ENCODE assay signal across 8 cellular contexts in the genomic region with DNA sequence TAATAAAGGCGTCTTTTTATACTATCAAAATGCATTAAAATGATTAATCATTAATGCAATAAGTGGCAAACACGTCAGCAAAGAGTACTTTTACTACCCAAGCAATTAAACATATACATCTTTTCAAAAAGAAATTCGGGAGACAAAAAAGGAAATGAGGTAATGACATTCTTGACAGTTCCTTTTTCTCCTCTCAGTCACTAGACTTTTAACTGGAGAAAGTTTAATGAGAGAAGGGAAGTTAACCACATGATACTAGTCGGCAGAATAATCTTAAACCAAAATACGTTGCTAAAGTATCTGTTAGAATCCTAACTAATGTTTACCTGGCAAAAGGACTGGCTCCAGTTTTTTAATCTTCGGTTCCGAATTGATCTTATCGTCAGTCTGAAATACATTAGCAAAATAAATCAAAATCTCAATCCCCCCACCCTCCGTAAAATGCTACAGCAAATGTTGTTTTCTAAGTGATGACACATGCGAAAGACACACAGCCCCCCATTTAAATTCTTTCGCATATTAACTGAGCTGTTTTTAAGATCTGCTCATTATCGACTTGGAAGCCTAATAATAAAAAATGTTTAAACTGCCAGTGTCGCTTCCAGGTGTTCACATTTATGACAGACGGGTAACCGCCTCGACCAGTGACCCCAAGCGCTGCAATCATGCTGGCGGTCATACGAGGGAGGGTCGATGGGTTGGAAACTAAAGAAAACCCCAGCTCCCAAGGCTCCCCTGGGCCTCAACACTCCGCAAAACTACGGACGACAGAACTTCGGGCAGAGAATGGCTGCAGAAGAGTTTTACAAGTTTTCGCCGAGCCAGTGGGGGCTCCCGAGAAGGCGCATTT. TPM values are rescaled to one million over a fixed set of nuclear protein-coding genes. Genes with fewer than 3 reads are reported as not detected.
A peak's percentile ranks its signal among the peaks of the same experiment; 100 is the strongest.
DNase-seq lines count a peak whose midpoint lies in the region; ATAC-seq, FAIRE-seq and TF ChIP-seq lines count a peak whose summit lies in the region.

No MANE protein-coding gene starts in this region.

- peak overlapping the region; percentile 96 to 98 (median 97) for H3K27ac Mint-ChIP-seq in CD14-positive monocyte

- H3K4me3 ChIP-seq in GM23248: peak overlapping the region; percentile 94
- peak overlapping the region; percentile 92 to 98 for H3K4me3 ChIP-seq in duodenal mucosa (ENCODE audit: low read depth in 1 of 2, low read length in 2 of 2)
- H3K4me3 ChIP-seq in mucosa of stomach (ENCODE audit: low read length): peak overlapping the region; percentile 94

- H3K4me2 ChIP-seq in GM23248 (ENCODE audit: unreplicated experiment): peak overlapping the region; percentile 92

- H3K4me1 Mint-ChIP-seq in CD14-positive monocyte: peaks cover 27% of the 10 kb centered on the region

- H3K79me2 ChIP-seq in GM23248 (ENCODE audit: insufficient read depth): peaks cover 46% of the 10 kb centered on the region

- no peaks in the 10 kb centered on the region for H3K9me3 ChIP-seq in GM23248 (ENCODE audit: low read depth)
- no peaks in the 10 kb centered on the region for H3K9me3 ChIP-seq in duodenal mucosa (ENCODE audit: control insufficient read depth in 1 of 2, low read length in 2 of 2)
- H3K9me3 ChIP-seq in mucosa of stomach (ENCODE audit: control insufficient read depth, low read length): no peaks in the 10 kb centered on the region

- H3K27me3 ChIP-seq in GM23248 (replicated peaks; ENCODE audit: insufficient read depth) (no peaks in the 10 kb centered on the region), duodenal mucosa (ENCODE audit: control insufficient read depth in 1 of 2, insufficient read depth in 2 of 2, low read length in 2 of 2) (no peaks in the 10 kb centered on the region), mucosa of stomach (ENCODE audit: control insufficient read depth, insufficient read depth, low read length) (no peaks in the 10 kb centered on the region)

- no peak for TF ChIP-seq CTCF in CD14-positive monocyte (IDR thresholded peaks at IDR 0.05)

- peak overlapping the region; percentile 86 for H2AFZ ChIP-seq in GM23248

- WGBS in GM23248 (ENCODE audit: low coverage in 1 of 2, low lambda C conversion rate in 2 of 2, missing lambda C conversion rate in 2 of 2), 2 experiments: 1% methylated on average over 28 of the region's 28 CpGs

- no peaks in the 10 kb centered on the region for H3K36me3 ChIP-seq in GM23248 (ENCODE audit: low read depth)
- peaks cover 7 to 19% of the 10 kb centered on the region in 2 donors for H3K36me3 ChIP-seq in duodenal mucosa (ENCODE audit: control insufficient read depth in 1 of 2, insufficient read depth in 2 of 2, low read length in 2 of 2)
- no peaks in the 10 kb centered on the region for H3K36me3 ChIP-seq in mucosa of stomach (ENCODE audit: control insufficient read depth, insufficient read depth, low read length)

- H3K4me1 ChIP-seq in GM23248 (ENCODE audit: insufficient read depth) (peaks cover 9% of the 10 kb centered on the region), duodenal mucosa (ENCODE audit: control insufficient read depth in 1 of 2, insufficient read depth in 2 of 2, low read length in 2 of 2) (peaks cover 25% of the 10 kb centered on the region in 2 donors), mucosa of stomach (ENCODE audit: control insufficient read depth, insufficient read depth, low read length) (peaks cover 16% of the 10 kb centered on the region)

- H3K27me3 Mint-ChIP-seq in CD14-positive monocyte (ENCODE audit: low read depth in 3 of 3): peaks cover 0 to 5% (median 2%) of the 10 kb centered on the region in 3 donors

- peak overlapping the region; percentile 93 for H3K4me3 Mint-ChIP-seq in CD14-positive monocyte

- in situ Hi-C loops in GM23248 (cut with MboI): no loop called here

- no peaks in the 10 kb centered on the region for H4K20me1 ChIP-seq in GM23248 (ENCODE audit: insufficient read depth)

- DNase-seq in CD14-positive monocyte (ENCODE audit: low spot score) (no peak), GM23248 (peak; percentile 71), RKO (ENCODE audit: low spot score) (peak; percentile 33), NCI-H2081 treated with DMSO at 0.1 percent for 48 hours (lab: John Stamatoyannopoulos, UW) (no peak), urothelium cell line (ENCODE audit: low spot score) (no peak)

- H3K9ac ChIP-seq in GM23248 (peak overlapping the region; percentile 88), duodenal mucosa (ENCODE audit: low read depth in 1 of 2, low read length in 2 of 2) (peak overlapping the region; percentile 96 to 99), mucosa of stomach (ENCODE audit: low read length) (peak overlapping the region; percentile 100)

- peaks cover 20 to 25% of the 10 kb centered on the region in 2 donors for H3K36me3 Mint-ChIP-seq in CD14-positive monocyte

- no peaks in the 10 kb centered on the region for H3K9me2 ChIP-seq in GM23248 (ENCODE audit: insufficient read depth)

- no peaks in the 10 kb centered on the region for H3K9me3 Mint-ChIP-seq in CD14-positive monocyte

- no peak for ATAC-seq in HG02642 (IDR thresholded peaks at IDR 0.05; ENCODE audit: poor library complexity, unreplicated experiment)

- no peak for FAIRE-seq in urothelium cell line (lab: Jason Lieb, UNC)

- intact Hi-C loops in CD14-positive monocyte (cut with micrococcal nuclease): loop anchor here in 1 of 2 donors (5.0 to 10.0 kb wide), 2 partner anchors 54 to 337 kb away; a partner anchor contains a TSS

- 0 out of 2 replicates have a peak, but pooled peaks cover 9% of the 10 kb centered on the region for H3F3A ChIP-seq in GM23248 (ENCODE audit: insufficient read depth)

- H3K27ac ChIP-seq in GM23248 (peak overlapping the region; percentile 67), duodenal mucosa (ENCODE audit: low read depth, low read length) (peak overlapping the region; percentile 96)

RNA-seq across cellular contexts. Expression of a gene that starts 0.8 kb away (rescaled TPM):
- 10 to 100 TPM in 1 of 2 donors, 1 to 10 TPM in 1; 8.7 to 15.9 TPM for polyA plus RNA-seq in CD14-positive monocyte
- 8.1 and 13.3 TPM in 2 replicates for total RNA-seq in GM23248 (2014; rRNA removed; shearing (Covaris generic))
- 6.3 and 7.2 TPM in 2 replicates for polyA plus RNA-seq in GM23248 (2016; fragmentation: Nextera tagmentation; extraction: Ambion mirVana)

Comparison
In these comparisons a context has a peak if more than half of its experiments do, and no peak if none do; other contexts are left out.
1. DNase-seq: peak in GM23248 (single experiment) and RKO (single experiment); none in CD14-positive monocyte (single experiment), NCI-H2081 treated with DMSO at 0.1 percent for 48 hours (single experiment) and urothelium cell line (single experiment).
2. Peak in every context shown above with its lines, with median percentiles within 50 percentile points of each other: H3K4me3 ChIP-seq and H3K9ac ChIP-seq.